In genomic region chr9:34647651-34648050, GRCh38 we compare ENCODE assay signal across 10 cellular contexts. TPM values are rescaled to one million over a fixed set of nuclear protein-coding genes. Genes with fewer than 3 reads are reported as not detected.
DNase-seq lines count a peak whose midpoint lies in the region; ATAC-seq and TF ChIP-seq lines count a peak whose summit lies in the region.
"Had no signal": no experiment of that assay in that cellular context is flagged by ENCODE, and none has a peak within 500 bp of the region (broad histone marks: within the 10 kb centered on the region; RNA-seq: fewer than 3 reads in every experiment).

No MANE protein-coding gene starts in this region.

- peak overlapping the region; percentile 93 to 100 (median 96) for H3K4me3 Mint-ChIP-seq in CD4-positive, CD25-positive, alpha-beta regulatory T cell
- H3K4me3 Mint-ChIP-seq in neural progenitor cell, result peak overlapping the region; percentile 93

- H3K9me3 ChIP-seq in CD4-positive, CD25-positive, alpha-beta regulatory T cell (ENCODE audit: control insufficient read depth in 2 of 2, low read length in 2 of 2), result no peaks in the 10 kb centered on the region
- H3K9me3 ChIP-seq in OCI-LY3 (ENCODE audit: insufficient read depth, low read length) (no peaks in the 10 kb centered on the region), endocrine pancreas (ENCODE audit: control insufficient read depth, low read length) (no peaks in the 10 kb centered on the region), neural progenitor cell (ENCODE audit: low read depth) (no peaks in the 10 kb centered on the region)

- H3K9me3 Mint-ChIP-seq in CD4-positive, CD25-positive, alpha-beta regulatory T cell, result peaks cover 0 to 3% (median 0%) of the 10 kb centered on the region in 7 donors
- H3K9me3 Mint-ChIP-seq in neural progenitor cell, result no peaks in the 10 kb centered on the region

- peak overlapping the region; percentile 86 to 93 (median 92) for H3K27ac Mint-ChIP-seq in CD4-positive, CD25-positive, alpha-beta regulatory T cell
- peak overlapping the region; percentile 76 for H3K27ac Mint-ChIP-seq in neural progenitor cell

- no peaks in the 10 kb centered on the region for H3K27me3 Mint-ChIP-seq in CD4-positive, CD25-positive, alpha-beta regulatory T cell
- H3K27me3 Mint-ChIP-seq in neural progenitor cell (ENCODE audit: insufficient read depth, low read depth), result peaks cover 7% of the 10 kb centered on the region

- peaks cover 31% of the 10 kb centered on the region for H3K36me3 ChIP-seq in CD4-positive, CD25-positive, alpha-beta regulatory T cell (ENCODE audit: control insufficient read depth, insufficient read depth, low read length)
- H3K36me3 ChIP-seq in OCI-LY3 (replicated peaks; ENCODE audit: low read depth, low read length) (peaks cover 19% of the 10 kb centered on the region), endocrine pancreas (ENCODE audit: control insufficient read depth, insufficient read depth, low read length) (no peaks in the 10 kb centered on the region), neural progenitor cell (no peaks in the 10 kb centered on the region)

- H3K27me3 ChIP-seq in CD4-positive, CD25-positive, alpha-beta regulatory T cell (ENCODE audit: control insufficient read depth, insufficient read depth, low read length), result no peaks in the 10 kb centered on the region
- H3K27me3 ChIP-seq in OCI-LY3 (ENCODE audit: low read depth, low read length), result no peaks in the 10 kb centered on the region
- no peaks in the 10 kb centered on the region for H3K27me3 ChIP-seq in endocrine pancreas (ENCODE audit: control insufficient read depth, insufficient read depth, low read length)
- H3K27me3 ChIP-seq in neural progenitor cell, result no peaks in the 10 kb centered on the region

- H3K79me2 ChIP-seq in OCI-LY3 (ENCODE audit: low read length) (peaks cover 13% of the 10 kb centered on the region), neural progenitor cell (ENCODE audit: low read depth) (peaks cover 16% of the 10 kb centered on the region)

- peak overlapping the region; percentile 78 for H3K27ac ChIP-seq in CD4-positive, CD25-positive, alpha-beta regulatory T cell (ENCODE audit: insufficient read depth, low read length, poor library complexity, severe bottlenecking)
- no peak overlapping the region for H3K27ac ChIP-seq in OCI-LY3 (ENCODE audit: low read length)
- no peak overlapping the region for H3K27ac ChIP-seq in neural progenitor cell

- TF ChIP-seq CTCF in OCI-LY3 (IDR thresholded peaks at IDR 0.05; ENCODE audit: low read depth, low read length), result no peak
- no peak for TF ChIP-seq CTCF in neural progenitor cell (IDR thresholded peaks at IDR 0.05)

- peak overlapping the region; percentile 84 for H3K4me3 ChIP-seq in CD4-positive, CD25-positive, alpha-beta regulatory T cell (ENCODE audit: low read depth, low read length)
- H3K4me3 ChIP-seq in OCI-LY3 (ENCODE audit: low read length), result peak overlapping the region; percentile 96
- H3K4me3 ChIP-seq in endocrine pancreas (ENCODE audit: control insufficient read depth, insufficient read depth, low read length), result peak overlapping the region; percentile 73
- peak overlapping the region; percentile 61 for H3K4me3 ChIP-seq in neural progenitor cell

- H3K4me2 ChIP-seq in OCI-LY3 (ENCODE audit: low read length), result peak overlapping the region; percentile 89
- H3K4me2 ChIP-seq in neural progenitor cell, result peak overlapping the region; percentile 97

- H3K9ac ChIP-seq in OCI-LY3 (ENCODE audit: low read length) (peak overlapping the region; percentile 92; the same call in 1 of the 2 replicates), endocrine pancreas (ENCODE audit: control insufficient read depth, insufficient read depth, low read length) (peak overlapping the region; percentile 95), neural progenitor cell (peak overlapping the region; percentile 36)

- peaks cover 3% of the 10 kb centered on the region; the same call in 1 of the 2 replicates for H4K20me1 ChIP-seq in OCI-LY3 (ENCODE audit: insufficient read depth, low read length)
- H4K20me1 ChIP-seq in neural progenitor cell (ENCODE audit: low read depth), result peaks cover 8% of the 10 kb centered on the region

- H3K4me1 Mint-ChIP-seq in CD4-positive, CD25-positive, alpha-beta regulatory T cell, result peaks cover 4 to 55% (median 40%) of the 10 kb centered on the region in 4 donors
- peaks cover 49% of the 10 kb centered on the region for H3K4me1 Mint-ChIP-seq in neural progenitor cell

- no peak overlapping the region for H2AFZ ChIP-seq in OCI-LY3 (ENCODE audit: low read depth, low read length)
- H2AFZ ChIP-seq in neural progenitor cell (replicated peaks), result no peak overlapping the region

- H3K36me3 Mint-ChIP-seq in CD4-positive, CD25-positive, alpha-beta regulatory T cell, result peaks cover 16% of the 10 kb centered on the region
- peaks cover 13% of the 10 kb centered on the region for H3K36me3 Mint-ChIP-seq in neural progenitor cell

- no peak for ATAC-seq in CD4-positive, CD25-positive, alpha-beta regulatory T cell (ENCODE audit: low read depth in 2 of 2)
- ATAC-seq in HG03354 (IDR thresholded peaks at IDR 0.05; ENCODE audit: poor library complexity, severe bottlenecking, unreplicated experiment) (no peak), GM19467 (IDR thresholded peaks at IDR 0.05; ENCODE audit: unreplicated experiment) (no peak)

- peaks cover 27% of the 10 kb centered on the region for H3K4me1 ChIP-seq in CD4-positive, CD25-positive, alpha-beta regulatory T cell (ENCODE audit: control insufficient read depth, insufficient read depth, low read length, poor library complexity, severe bottlenecking)
- peaks cover 13% of the 10 kb centered on the region for H3K4me1 ChIP-seq in OCI-LY3 (ENCODE audit: low read length)
- H3K4me1 ChIP-seq in endocrine pancreas (ENCODE audit: control insufficient read depth, insufficient read depth, low read length), result no peaks in the 10 kb centered on the region
- peaks cover 22% of the 10 kb centered on the region for H3K4me1 ChIP-seq in neural progenitor cell

- peaks cover 31% of the 10 kb centered on the region for H3F3A ChIP-seq in neural progenitor cell (ENCODE audit: low read depth)

- peak in 1 of 3 donors; percentile 41 for DNase-seq in CD4-positive, CD25-positive, alpha-beta regulatory T cell
- no peak for DNase-seq in neural progenitor cell (ENCODE audit: low spot score)
- no peak for DNase-seq in NCI-H2196 treated with DMSO at 0.1 percent for 48 hours (lab: John Stamatoyannopoulos, UW; ENCODE audit: unreplicated experiment)
- DNase-seq in AML-193 (lab: John Stamatoyannopoulos, UW), result no peak
- DNase-seq: SHP77 treated with DMSO at 0.1 percent for 48 hours had no signal

RNA-seq across cellular contexts. Expression of gene GALT, which starts 1.2 kb away (rescaled TPM):
- 222 TPM for total RNA-seq in CD4-positive, CD25-positive, alpha-beta regulatory T cell
- polyA plus RNA-seq in CD4-positive, CD25-positive, alpha-beta regulatory T cell, result 10 to 100 TPM; 56.1 to 67.0 (median 60.1) TPM
- total RNA-seq in neural progenitor cell (ENCODE audit: low replicate concordance), result 32.1 and 43.7 TPM in 2 replicates

RNA-seq across cellular contexts. Expression of gene IL11RA, which starts 4.3 kb away (rescaled TPM):
- 228 TPM for total RNA-seq in CD4-positive, CD25-positive, alpha-beta regulatory T cell
- polyA plus RNA-seq in CD4-positive, CD25-positive, alpha-beta regulatory T cell, result 10 to 100 TPM in 2 of 4 donors, 1 to 10 TPM in 2; 7.3 to 12.3 (median 9.6) TPM
- total RNA-seq in neural progenitor cell (ENCODE audit: low replicate concordance), result 11.4 and 12.7 TPM in 2 replicates

RNA-seq across cellular contexts. Expression of gene SIGMAR1, which starts 10.1 kb away (rescaled TPM):
- 34.1 TPM for total RNA-seq in CD4-positive, CD25-positive, alpha-beta regulatory T cell
- polyA plus RNA-seq in CD4-positive, CD25-positive, alpha-beta regulatory T cell, result 100 to 1,000 TPM; 107 to 130 (median 119) TPM
- 37.8 and 108 TPM in 2 replicates for total RNA-seq in neural progenitor cell (ENCODE audit: low replicate concordance)

RNA-seq across cellular contexts. Expression of gene CCL27, which starts 14.8 kb away (rescaled TPM):
- total RNA-seq in CD4-positive, CD25-positive, alpha-beta regulatory T cell, result not detected
- under 1 TPM in 1 of 4 donors, not detected in 3; 0.28 TPM for polyA plus RNA-seq in CD4-positive, CD25-positive, alpha-beta regulatory T cell
- total RNA-seq in neural progenitor cell (ENCODE audit: low replicate concordance), result 0.37 and 0.67 TPM in 2 replicates
- total RNA-seq: lung microvascular endothelial cell had no signal

RNA-seq across cellular contexts. Expression of gene ARID3C, which starts 18.8 kb away (rescaled TPM):
- total RNA-seq in CD4-positive, CD25-positive, alpha-beta regulatory T cell, result not detected
- polyA plus RNA-seq in CD4-positive, CD25-positive, alpha-beta regulatory T cell, result not detected
- 4.7 and 5.3 TPM in 2 replicates for total RNA-seq in neural progenitor cell (ENCODE audit: low replicate concordance)

Comparison
In these comparisons a context has a peak if more than half of its experiments do, and no peak if none do; other contexts are left out.
1. H3K9ac ChIP-seq: peak in every context shown above with its lines; median percentile 95 in endocrine pancreas; 92 in OCI-LY3; 36 in neural progenitor cell.
2. RNA of gene IL11RA, which starts 4.3 kb away (total RNA-seq): 228 TPM in CD4-positive, CD25-positive, alpha-beta regulatory T cell (single experiment); 11.4 to 12.7 TPM in neural progenitor cell; every median in the first group is over 10 times any median in the second.
3. Peak in every context shown above with its lines, with median percentiles within 50 percentile points of each other: H3K4me3 ChIP-seq.